Comparison of ENCODE assay signal across 8 cellular contexts in the genomic region with DNA sequence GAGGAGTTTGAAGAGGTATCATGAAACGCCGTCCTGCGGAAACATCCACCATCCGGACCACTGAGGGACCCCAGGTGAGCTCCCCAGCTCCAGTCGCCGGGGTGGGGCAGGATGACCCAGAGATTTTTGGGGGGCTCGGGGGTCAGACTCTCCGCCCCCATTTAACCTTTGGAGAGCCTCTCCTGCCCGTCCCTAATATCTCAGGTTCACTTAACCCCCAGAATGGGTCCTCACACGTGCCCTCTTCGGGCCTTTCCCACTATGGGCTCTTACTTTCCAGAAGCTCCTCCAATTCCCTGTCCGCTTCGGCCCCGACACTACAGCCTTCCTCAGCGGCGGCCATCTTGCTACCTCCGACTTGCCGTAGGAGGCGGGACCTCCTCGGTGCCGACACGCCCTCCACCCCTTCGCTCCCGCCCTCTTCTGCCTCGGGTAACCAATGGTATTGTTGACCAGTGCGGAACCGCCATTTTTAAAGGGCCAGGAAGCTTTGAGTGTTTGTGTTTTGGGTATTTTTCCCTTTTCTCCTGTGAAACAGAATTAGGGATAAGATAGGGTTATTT.
DNase-seq lines count a peak whose midpoint lies in the region; ATAC-seq and TF ChIP-seq lines count a peak whose summit lies in the region.

Gene PEX19, minus strand, starts transcription at position 352 of the 563 bp plus-strand sequence. Its CDS starts 9 bp downstream, at position 343.

- peak; percentile 73 for DNase-seq in AG09309 (ENCODE audit: low read depth)
- peak; percentile 88 to 92 for DNase-seq in NCI-H446 (lab: John Stamatoyannopoulos, UW)
- DNase-seq in activated CD4-positive, CD25-positive, alpha-beta regulatory T cell treated with anti-CD3 and anti-CD28 coated beads, Interleukin-2, amount 50 U/mL, for 16 hours (ENCODE audit: low read depth, low spot score): peak; percentile 90
- peak; percentile 93 to 94 for DNase-seq in central memory CD8-positive, alpha-beta T cell (ENCODE audit: low spot score in 2 of 2)
- DNase-seq in iris pigment epithelial cell (ENCODE audit: low read depth): peak; percentile 95
- peak; percentile 85 to 94 for DNase-seq in stimulated activated CD4-positive, alpha-beta T cell treated with anti-CD3 and anti-CD28 coated beads, Interleukin-12 subunit alpha, Interleukin-12 subunit beta, amount 100 ng/mL, for 24 hours (ENCODE audit: low read depth in 2 of 2)

- peak within 1 kb of the TSS; percentile 96 for H3K4me3 Mint-ChIP-seq in central memory CD8-positive, alpha-beta T cell

- peaks cover 29% of the 10 kb centered on the region for H3K4me1 Mint-ChIP-seq in central memory CD8-positive, alpha-beta T cell

- ATAC-seq in GM19025 (IDR thresholded peaks at IDR 0.05; ENCODE audit: low read depth, unreplicated experiment): peak; percentile 97
- ATAC-seq in HG03342 (IDR thresholded peaks at IDR 0.05; ENCODE audit: unreplicated experiment): peak; percentile 96
- peak; percentile 100 for ATAC-seq in central memory CD8-positive, alpha-beta T cell (replicated peaks; ENCODE audit: extremely low read depth, poor library complexity, severe bottlenecking)

- peaks cover 38% of the 10 kb centered on the region for H3K36me3 Mint-ChIP-seq in central memory CD8-positive, alpha-beta T cell (ENCODE audit: insufficient read depth)

- H3K27me3 Mint-ChIP-seq in central memory CD8-positive, alpha-beta T cell: no peaks in the 10 kb centered on the region

- H3K9me3 Mint-ChIP-seq in central memory CD8-positive, alpha-beta T cell: no peaks in the 10 kb centered on the region

- H3K27ac Mint-ChIP-seq in central memory CD8-positive, alpha-beta T cell (ENCODE audit: low read depth): peak within 1 kb of the TSS; percentile 93

- peak within 1 kb of the TSS; percentile 99 for H3K4me3 ChIP-seq in AG09309 (ENCODE audit: control insufficient read depth, low read depth, low read length)

- TF ChIP-seq CTCF in AG09309 (IDR thresholded peaks at IDR 0.05; ENCODE audit: control insufficient read depth, insufficient read depth, low read depth, low read length, missing control alignments): no peak

Comparison
In these comparisons a context has a peak if more than half of its experiments do, and no peak if none do; other contexts are left out.
1. Peak in every context shown above with its lines: DNase-seq, ATAC-seq and H3K4me3 ChIP-seq.